ENCODE assay signal across 20 cellular contexts in the genomic region with DNA sequence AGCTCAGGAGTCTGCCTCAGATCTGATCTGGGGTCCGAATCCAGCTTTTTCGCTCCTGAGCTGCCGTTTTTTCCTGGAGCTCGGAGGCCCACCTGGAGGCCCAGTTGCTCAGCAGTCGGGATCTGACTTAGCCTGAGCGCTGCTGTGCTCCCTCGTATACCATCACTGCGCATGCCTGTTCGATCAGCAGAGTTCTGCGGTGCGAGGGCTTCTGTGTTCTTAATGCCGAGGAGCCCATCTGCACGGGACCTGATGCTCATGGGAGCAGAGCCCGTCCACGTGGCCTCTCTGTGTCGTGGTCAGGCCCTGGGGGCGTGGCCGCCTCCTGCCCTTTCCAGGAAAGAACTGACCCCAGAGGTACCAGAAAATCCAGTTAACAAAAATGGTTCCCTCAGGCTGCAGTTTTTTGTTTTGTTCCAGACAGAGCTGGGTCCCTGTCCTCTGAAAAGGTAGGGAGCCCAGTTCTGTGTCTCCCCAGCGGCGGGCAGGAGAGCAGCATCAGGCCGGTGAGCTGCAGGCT.
"Had no signal": no experiment of that assay in that cellular context is flagged by ENCODE, and none has a peak within 500 bp of the region (broad histone marks: within the 10 kb centered on the region; RNA-seq: fewer than 3 reads in every experiment).

No MANE protein-coding gene starts in this region.

- FAIRE-seq: RCC 7860 had no signal

- DNase-seq: Karpas-422, KG1, MG63, NCI-H1092, NCI-H1105 treated with DMSO at 0.1 percent for 48 hours, NCI-H1417 treated with DMSO at 0.1 percent for 48 hours, NCI-H187, NCI-H2029, NCI-H2081 treated with DMSO at 0.1 percent for 48 hours, NCI-H2171 treated with DMSO at 0.1 percent for 48 hours, NCI-H345, NCI-H446 treated with DMSO at 0.1 percent for 48 hours, NCI-H510A treated with DMSO at 0.1 percent for 48 hours, NCI-H526, Right ventricle myocardium superior, RPMI8226, SIG-M5 had no signal

- H3K27ac ChIP-seq: SJSA1, SK-N-MC had no signal

- H3K9me3 ChIP-seq: MG63, SJSA1 had no signal

- H3K36me3 ChIP-seq: MG63, SJSA1 had no signal

- H3K4me3 ChIP-seq: MG63, SJSA1, SK-N-MC had no signal
